Comparison of ENCODE assay signal across 23 cellular contexts in the genomic region with DNA sequence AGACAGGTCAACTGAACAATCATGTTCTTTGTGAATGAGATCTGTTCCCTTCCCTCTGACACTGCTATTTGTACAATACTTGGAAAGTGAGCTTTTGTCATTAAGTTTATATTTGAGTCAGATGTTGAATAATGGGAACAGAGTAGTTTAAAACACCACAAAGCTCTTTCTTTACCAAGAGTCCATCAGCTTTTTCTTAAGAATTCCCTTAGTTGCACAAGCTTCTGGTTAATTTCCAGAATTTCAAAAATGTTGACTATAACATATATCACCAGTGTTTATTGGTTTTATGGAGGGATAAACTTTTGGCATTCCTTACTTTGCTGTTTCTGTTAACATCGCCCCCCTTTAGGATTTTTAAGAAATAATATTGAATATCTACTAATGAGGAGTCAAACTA.
DNase-seq lines count a peak whose midpoint lies in the region; ATAC-seq and TF ChIP-seq lines count a peak whose summit lies in the region.
"Had no signal": no experiment of that assay in that cellular context is flagged by ENCODE, and none has a peak within 500 bp of the region (broad histone marks: within the 10 kb centered on the region; RNA-seq: fewer than 3 reads in every experiment).

No MANE protein-coding gene starts in this region.

- H3K4me3 ChIP-seq in adipocyte (ENCODE audit: low read length) (no peak overlapping the region), fibroblast of pulmonary artery (replicated peaks; ENCODE audit: low read depth, low read length) (no peak overlapping the region)
- H3K4me3 ChIP-seq: MG63, SJSA1 had no signal

- no peaks in the 10 kb centered on the region for H3K36me3 ChIP-seq in adipocyte (ENCODE audit: control insufficient read depth, insufficient read depth, low read length, severe bottlenecking)
- H3K36me3 ChIP-seq: MG63, SJSA1 had no signal

- TF ChIP-seq CTCF in fibroblast of pulmonary artery (IDR thresholded peaks at IDR 0.05; ENCODE audit: low read length, missing control alignments), result no peak

- no peaks in the 10 kb centered on the region for H3K9me3 Mint-ChIP-seq in activated naive CD4-positive, alpha-beta T cell treated with anti-CD3 and anti-CD28 coated beads, Interleukin-2, amount 10 ng/mL, durations not matched to agents 7 days and 5 days
- H3K9me3 Mint-ChIP-seq: CD8-positive, alpha-beta T cell had no signal

- H3K36me3 Mint-ChIP-seq in activated naive CD4-positive, alpha-beta T cell treated with anti-CD3 and anti-CD28 coated beads, Interleukin-2, amount 10 ng/mL, durations not matched to agents 7 days and 5 days, result no peaks in the 10 kb centered on the region
- H3K36me3 Mint-ChIP-seq: CD8-positive, alpha-beta T cell had no signal

- CTCF ChIA-PET in activated naive CD4-positive, alpha-beta T cell treated with anti-CD3 and anti-CD28 coated beads, Interleukin-2, amount 10 ng/mL, durations not matched to agents 7 days and 5 days (lab: Charles Lee), result no interaction called here

- H3K9me3 ChIP-seq in adipocyte (ENCODE audit: control insufficient read depth, low read length), result no peaks in the 10 kb centered on the region
- H3K9me3 ChIP-seq: MG63, SJSA1 had no signal

- no peaks in the 10 kb centered on the region for H3K27me3 Mint-ChIP-seq in activated naive CD4-positive, alpha-beta T cell treated with anti-CD3 and anti-CD28 coated beads, Interleukin-2, amount 10 ng/mL, durations not matched to agents 7 days and 5 days

- no peak overlapping the region for H3K9ac ChIP-seq in adipocyte (ENCODE audit: low read length)

- no peak overlapping the region for H3K27ac Mint-ChIP-seq in activated naive CD4-positive, alpha-beta T cell treated with anti-CD3 and anti-CD28 coated beads, Interleukin-2, amount 10 ng/mL, durations not matched to agents 7 days and 5 days
- H3K27ac Mint-ChIP-seq: CD8-positive, alpha-beta T cell had no signal

- ATAC-seq in GM18861 (IDR thresholded peaks at IDR 0.05; ENCODE audit: unreplicated experiment), result no peak
- ATAC-seq: CD8-positive, alpha-beta T cell; Right ventricle myocardium inferior had no signal

- peaks cover 16% of the 10 kb centered on the region for H3K4me1 ChIP-seq in adipocyte (ENCODE audit: control insufficient read depth, insufficient read depth, low read length)
- H3K4me1 ChIP-seq: SJSA1 had no signal

- no peaks in the 10 kb centered on the region for H3K4me1 Mint-ChIP-seq in activated naive CD4-positive, alpha-beta T cell treated with anti-CD3 and anti-CD28 coated beads, Interleukin-2, amount 10 ng/mL, durations not matched to agents 7 days and 5 days

- no peak overlapping the region for H3K4me3 Mint-ChIP-seq in activated naive CD4-positive, alpha-beta T cell treated with anti-CD3 and anti-CD28 coated beads, Interleukin-2, amount 10 ng/mL, durations not matched to agents 7 days and 5 days
- H3K4me3 Mint-ChIP-seq: CD8-positive, alpha-beta T cell had no signal

- peak; percentile 9 for DNase-seq in GM03348 (ENCODE audit: low spot score)
- DNase-seq in adipocyte (ENCODE audit: low read depth), result peak; percentile 51
- peak; percentile 17 for DNase-seq in fibroblast of pulmonary artery (ENCODE audit: low read depth)
- no peak for DNase-seq in HuH-7 (ENCODE audit: low spot score)
- no peak for DNase-seq in NK-92 treated with Interleukin-12 subunit alpha and Interleukin-12 subunit beta, amount 100 ng/mL, for 24 hours (lab: John Stamatoyannopoulos, UW)
- DNase-seq in activated naive CD4-positive, alpha-beta T cell treated with anti-CD3 and anti-CD28 coated beads, Interleukin-2, amount 10 ng/mL, durations not matched to agents 7 days and 5 days, result no peak
- DNase-seq: ACHN; AML-193; C1 segment of cervical spinal cord; Calu3; CD8-positive, alpha-beta T cell; DMS153; Karpas-422; MG63; NCI-H1417; NCI-H1694 treated with DMSO at 0.1 percent for 48 hours; NCI-H2081 treated with DMSO at 0.1 percent for 48 hours; NCI-H2171 treated with DMSO at 0.1 percent for 48 hours; NCI-H446; NCI-H526 treated with DMSO at 0.1 percent for 48 hours had no signal

- H3K27me3 ChIP-seq in adipocyte (replicated peaks; ENCODE audit: control insufficient read depth, insufficient read depth, low read length), result no peaks in the 10 kb centered on the region
- H3K27me3 ChIP-seq: MG63, SJSA1 had no signal

Comparison
In these comparisons a context has a peak if more than half of its experiments do, and no peak if none do; other contexts are left out.
1. DNase-seq: peak in GM03348 (single experiment), adipocyte (single experiment) and fibroblast of pulmonary artery (single experiment); none in HuH-7 (single experiment), NK-92 treated with Interleukin-12 subunit alpha and Interleukin-12 subunit beta, amount 100 ng/mL, for 24 hours (single experiment) and activated naive CD4-positive, alpha-beta T cell treated with anti-CD3 and anti-CD28 coated beads, Interleukin-2, amount 10 ng/mL, durations not matched to agents 7 days and 5 days (single experiment).